In the genomic region with DNA sequence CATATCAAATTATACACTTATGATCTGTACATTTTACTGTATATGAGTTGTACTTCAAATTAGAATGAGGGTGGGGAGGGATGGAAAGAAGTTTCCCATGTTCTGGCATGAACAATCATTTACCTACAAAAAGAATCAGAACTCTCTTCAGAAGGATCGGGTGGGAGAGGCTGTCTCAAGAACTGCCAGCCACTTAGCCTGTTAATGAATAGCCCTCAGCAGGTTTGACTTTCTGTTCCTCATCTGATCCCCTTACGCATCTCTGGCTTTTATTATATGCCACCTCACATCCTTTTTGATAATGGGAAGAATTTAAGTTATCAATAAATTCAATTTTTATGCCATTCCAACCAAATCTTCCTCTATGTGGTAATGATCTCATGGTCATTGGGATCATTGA, we compare ENCODE assay signal across 1 cellular context.
TF ChIP-seq lines count a peak whose summit lies in the region.

No MANE protein-coding gene starts in this region.

TF ChIP-seq in HepG2, 621 proteins besides CTCF, POLR2A, EP300 and RAD21 (continued from another document):
- TF ChIP-seq, protein P1, sequence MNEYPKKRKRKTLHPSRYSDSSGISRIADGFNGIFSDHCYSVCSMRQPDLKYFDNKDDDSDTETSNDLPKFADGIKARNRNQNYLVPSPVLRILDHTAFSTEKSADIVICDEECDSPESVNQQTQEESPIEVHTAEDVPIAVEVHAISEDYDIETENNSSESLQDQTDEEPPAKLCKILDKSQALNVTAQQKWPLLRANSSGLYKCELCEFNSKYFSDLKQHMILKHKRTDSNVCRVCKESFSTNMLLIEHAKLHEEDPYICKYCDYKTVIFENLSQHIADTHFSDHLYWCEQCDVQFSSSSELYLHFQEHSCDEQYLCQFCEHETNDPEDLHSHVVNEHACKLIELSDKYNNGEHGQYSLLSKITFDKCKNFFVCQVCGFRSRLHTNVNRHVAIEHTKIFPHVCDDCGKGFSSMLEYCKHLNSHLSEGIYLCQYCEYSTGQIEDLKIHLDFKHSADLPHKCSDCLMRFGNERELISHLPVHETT (CRISPR knock-in tag; conservative IDR thresholded peaks at IDR 0.05) = no peak
- TF ChIP-seq ZNF567 (CRISPR knock-in tag; IDR thresholded peaks at IDR 0.05; ENCODE audit: borderline replicate concordance) = no peak
- no peak for TF ChIP-seq SIN3B (IDR thresholded peaks at IDR 0.05; ENCODE audit: low read length)
